ENCODE assay signal across 14 cellular contexts in genomic region chr1:101290119-101290921, GRCh38. TPM values are rescaled to one million over a fixed set of nuclear protein-coding genes. Genes with fewer than 3 reads are reported as not detected.
DNase-seq lines count a peak whose midpoint lies in the region; ATAC-seq and TF ChIP-seq lines count a peak whose summit lies in the region.
"Had no signal": no experiment of that assay in that cellular context is flagged by ENCODE, and none has a peak within 500 bp of the region (broad histone marks: within the 10 kb centered on the region; RNA-seq: fewer than 3 reads in every experiment).

No MANE protein-coding gene starts in this region.

- no peaks in the 10 kb centered on the region for H3K9me2 ChIP-seq in Karpas-422 (replicated peaks; ENCODE audit: insufficient read depth, low read length)

- H3K36me3 Mint-ChIP-seq in T-helper 1 cell treated with Interleukin-12 subunit alpha and Interleukin-12 subunit beta and Interleukin-4 antibody, amounts not matched to agents 30 μg/mL and 1 μg/mL, for 36 hours (ENCODE audit: low read depth): no peaks in the 10 kb centered on the region
- H3K36me3 Mint-ChIP-seq in activated T-helper 1 cell treated with anti-CD3 and anti-CD28 coated beads, Interleukin-12 subunit alpha, Interleukin-12 subunit beta, Interleukin-2, Interleukin-4 antibody, amounts not matched to agents 30 ng/mL and 10 ng/mL and 1 ng/mL, durations not matched to agents 14 hours and 24 hours and 36 hours (ENCODE audit: low read depth): no peaks in the 10 kb centered on the region
- H3K36me3 Mint-ChIP-seq in naive B cell (no peaks in the 10 kb centered on the region), CD14-positive monocyte (no peaks in the 10 kb centered on the region)

- ATAC-seq in naive B cell (ENCODE audit: low read depth in 2 of 2) (no peak), GM19328 (IDR thresholded peaks at IDR 0.05; ENCODE audit: unreplicated experiment) (no peak)

- H3K4me2 ChIP-seq in Karpas-422 (ENCODE audit: low read depth, low read length, poor library complexity, severe bottlenecking): peak overlapping the region; percentile 50

- no peaks in the 10 kb centered on the region for H3K9me3 Mint-ChIP-seq in T-helper 1 cell treated with Interleukin-12 subunit alpha and Interleukin-12 subunit beta and Interleukin-4 antibody, amounts not matched to agents 30 μg/mL and 1 μg/mL, for 36 hours
- H3K9me3 Mint-ChIP-seq in activated T-helper 1 cell treated with anti-CD3 and anti-CD28 coated beads, Interleukin-12 subunit alpha, Interleukin-12 subunit beta, Interleukin-2, Interleukin-4 antibody, amounts not matched to agents 30 ng/mL and 10 ng/mL and 1 ng/mL, durations not matched to agents 14 hours and 24 hours and 36 hours: no peaks in the 10 kb centered on the region
- H3K9me3 Mint-ChIP-seq in naive B cell (no peaks in the 10 kb centered on the region), CD14-positive monocyte (peaks cover 0 to 1% (median 0%) of the 10 kb centered on the region in 7 donors)

- H3K9me3 ChIP-seq in Karpas-422 (ENCODE audit: low read length) (no peaks in the 10 kb centered on the region), uterus (no peaks in the 10 kb centered on the region)
- H3K9me3 ChIP-seq: lower lobe of right lung, ovary had no signal

- H3K79me2 ChIP-seq in Karpas-422 (ENCODE audit: low read length): no peaks in the 10 kb centered on the region

- intact Hi-C loops in activated T-helper 1 cell treated with anti-CD3 and anti-CD28 coated beads, Interleukin-12 subunit alpha, Interleukin-12 subunit beta, Interleukin-2, Interleukin-4 antibody, amounts not matched to agents 30 ng/mL and 10 ng/mL and 1 ng/mL, durations not matched to agents 14 hours and 24 hours and 36 hours (cut with micrococcal nuclease): loop anchor here (5.0 to 10.0 kb wide), 4 partner anchors 162 to 1506 kb away; partner anchors contain the start of gene GPR88
- intact Hi-C loops in uterus (cut with DNase I; ENCODE audit: low total_unique reads): no loop called here
- intact Hi-C loops in CD14-positive monocyte (cut with micrococcal nuclease): loop anchor here in 1 of 2 donors (5.0 to 10.0 kb wide), 2 partner anchors 256 to 368 kb away; no protein-coding TSS in a partner anchor

- H3K4me3 ChIP-seq in Karpas-422 (ENCODE audit: low read length) (no peak overlapping the region), uterus (no peak overlapping the region)
- H3K4me3 ChIP-seq: cardiac muscle cell, lower lobe of right lung, ovary had no signal

- no peaks in the 10 kb centered on the region for H3K27me3 Mint-ChIP-seq in T-helper 1 cell treated with Interleukin-12 subunit alpha and Interleukin-12 subunit beta and Interleukin-4 antibody, amounts not matched to agents 30 μg/mL and 1 μg/mL, for 36 hours (ENCODE audit: low read depth)
- H3K27me3 Mint-ChIP-seq in activated T-helper 1 cell treated with anti-CD3 and anti-CD28 coated beads, Interleukin-12 subunit alpha, Interleukin-12 subunit beta, Interleukin-2, Interleukin-4 antibody, amounts not matched to agents 30 ng/mL and 10 ng/mL and 1 ng/mL, durations not matched to agents 14 hours and 24 hours and 36 hours (ENCODE audit: insufficient read depth): peaks cover 5% of the 10 kb centered on the region
- H3K27me3 Mint-ChIP-seq in naive B cell: no peaks in the 10 kb centered on the region
- peaks cover 0 to 2% (median 0%) of the 10 kb centered on the region in 3 donors for H3K27me3 Mint-ChIP-seq in CD14-positive monocyte (ENCODE audit: low read depth in 3 of 3)

- TF ChIP-seq POLR2A in uterus (IDR thresholded peaks at IDR 0.05): no peak

- no peak overlapping the region for H3K27ac Mint-ChIP-seq in T-helper 1 cell treated with Interleukin-12 subunit alpha and Interleukin-12 subunit beta and Interleukin-4 antibody, amounts not matched to agents 30 μg/mL and 1 μg/mL, for 36 hours
- H3K27ac Mint-ChIP-seq in activated T-helper 1 cell treated with anti-CD3 and anti-CD28 coated beads, Interleukin-12 subunit alpha, Interleukin-12 subunit beta, Interleukin-2, Interleukin-4 antibody, amounts not matched to agents 30 ng/mL and 10 ng/mL and 1 ng/mL, durations not matched to agents 14 hours and 24 hours and 36 hours: peak overlapping the region; percentile 67
- H3K27ac Mint-ChIP-seq in naive B cell (peak overlapping the region in 4 of 6 donors; percentile 16 to 90 (median 47)), CD14-positive monocyte (peak overlapping the region in 3 of 7 donors; percentile 23 to 85 (median 54))

- no peaks in the 10 kb centered on the region for H4K20me1 ChIP-seq in Karpas-422 (ENCODE audit: insufficient read depth, low read depth, low read length)

- H3K4me1 ChIP-seq in Karpas-422 (ENCODE audit: low read length) (peaks cover 32% of the 10 kb centered on the region), uterus (no peaks in the 10 kb centered on the region)

- no peaks in the 10 kb centered on the region for H3K36me3 ChIP-seq in Karpas-422 (ENCODE audit: insufficient read depth, low read length)
- H3K36me3 ChIP-seq in uterus: no peaks in the 10 kb centered on the region
- H3K36me3 ChIP-seq: cardiac muscle cell, lower lobe of right lung, ovary had no signal

- H3K27me3 ChIP-seq in Karpas-422 (ENCODE audit: low read length) (no peaks in the 10 kb centered on the region), uterus (no peaks in the 10 kb centered on the region)
- H3K27me3 ChIP-seq: cardiac muscle cell, ovary had no signal

- no peak overlapping the region for H3K27ac ChIP-seq in Karpas-422 (ENCODE audit: low read length)
- no peak overlapping the region for H3K27ac ChIP-seq in uterus
- H3K27ac ChIP-seq: cardiac muscle cell, lower lobe of right lung, ovary, RWPE1 had no signal

- TF ChIP-seq CTCF in uterus (IDR thresholded peaks at IDR 0.05) (no peak), CD14-positive monocyte (IDR thresholded peaks at IDR 0.05) (no peak)

- DNase-seq in T-helper 1 cell (no peak), Karpas-422 (no peak), naive B cell (no peak), uterus (no peak), CD14-positive monocyte (ENCODE audit: low spot score) (no peak)
- DNase-seq in activated T-helper 1 cell treated with anti-CD3 and anti-CD28 coated beads, Interleukin-12 subunit alpha, Interleukin-12 subunit beta, Interleukin-2, Interleukin-4 antibody, amounts not matched to agents 30 ng/mL and 10 ng/mL and 1 ng/mL, durations not matched to agents 14 hours and 24 hours and 36 hours (ENCODE audit: low spot score): no peak
- DNase-seq: EL, lower lobe of right lung, NCI-H226, ovary had no signal

- H3K4me3 Mint-ChIP-seq in T-helper 1 cell treated with Interleukin-12 subunit alpha and Interleukin-12 subunit beta and Interleukin-4 antibody, amounts not matched to agents 30 μg/mL and 1 μg/mL, for 36 hours: peak overlapping the region; percentile 35
- H3K4me3 Mint-ChIP-seq in activated T-helper 1 cell treated with anti-CD3 and anti-CD28 coated beads, Interleukin-12 subunit alpha, Interleukin-12 subunit beta, Interleukin-2, Interleukin-4 antibody, amounts not matched to agents 30 ng/mL and 10 ng/mL and 1 ng/mL, durations not matched to agents 14 hours and 24 hours and 36 hours: peak overlapping the region; percentile 53
- no peak overlapping the region for H3K4me3 Mint-ChIP-seq in naive B cell
- no peak overlapping the region for H3K4me3 Mint-ChIP-seq in CD14-positive monocyte

- H3K9ac ChIP-seq in Karpas-422 (ENCODE audit: low read length): no peak overlapping the region

- no peak overlapping the region for H2AFZ ChIP-seq in Karpas-422 (ENCODE audit: low read length)

- peaks cover 52% of the 10 kb centered on the region for H3K4me1 Mint-ChIP-seq in T-helper 1 cell treated with Interleukin-12 subunit alpha and Interleukin-12 subunit beta and Interleukin-4 antibody, amounts not matched to agents 30 μg/mL and 1 μg/mL, for 36 hours (ENCODE audit: low read depth)
- peaks cover 76% of the 10 kb centered on the region for H3K4me1 Mint-ChIP-seq in activated T-helper 1 cell treated with anti-CD3 and anti-CD28 coated beads, Interleukin-12 subunit alpha, Interleukin-12 subunit beta, Interleukin-2, Interleukin-4 antibody, amounts not matched to agents 30 ng/mL and 10 ng/mL and 1 ng/mL, durations not matched to agents 14 hours and 24 hours and 36 hours (ENCODE audit: low read depth)
- H3K4me1 Mint-ChIP-seq in naive B cell (peaks cover 38 to 54% (median 39%) of the 10 kb centered on the region in 3 donors), CD14-positive monocyte (peaks cover 34% of the 10 kb centered on the region)

RNA-seq across cellular contexts. Expression of gene S1PR1, which starts 53.5 kb away (rescaled TPM):
- total RNA-seq in Karpas-422 (2014; rRNA removed; shearing (Covaris generic); ENCODE audit: low replicate concordance): not detected in 2 replicates
- total RNA-seq in activated T-helper 1 cell treated with anti-CD3 and anti-CD28 coated beads, Interleukin-12 subunit alpha, Interleukin-12 subunit beta, Interleukin-2, Interleukin-4 antibody, amounts not matched to agents 30 ng/mL and 10 ng/mL and 1 ng/mL, durations not matched to agents 14 hours and 24 hours and 36 hours: 42.5 and 42.9 TPM in 2 replicates
- polyA plus RNA-seq in naive B cell (ENCODE audit: low read depth in 6 of 6) (100 to 1,000 TPM; 102 to 159 (median 133) TPM), CD14-positive monocyte (under 1 TPM; 0.43 to 0.64 TPM)
- 10 to 100 TPM; 25.6 to 97.9 (median 64.2) TPM for total RNA-seq in uterus

Comparison
In these comparisons a context has a peak if more than half of its experiments do, and no peak if none do; other contexts are left out.
1. H3K4me3 Mint-ChIP-seq: peak in T-helper 1 cell treated with Interleukin-12 subunit alpha and Interleukin-12 subunit beta and Interleukin-4 antibody, amounts not matched to agents 30 μg/mL and 1 μg/mL, for 36 hours (single experiment) and activated T-helper 1 cell treated with anti-CD3 and anti-CD28 coated beads, Interleukin-12 subunit alpha, Interleukin-12 subunit beta, Interleukin-2, Interleukin-4 antibody, amounts not matched to agents 30 ng/mL and 10 ng/mL and 1 ng/mL, durations not matched to agents 14 hours and 24 hours and 36 hours (single experiment); none in naive B cell (0 of 8) and CD14-positive monocyte (0 of 2).
2. RNA of gene S1PR1, which starts 53.5 kb away (total RNA-seq): 25.6 to 97.9 TPM in uterus and 42.5 to 42.9 TPM in activated T-helper 1 cell treated with anti-CD3 and anti-CD28 coated beads, Interleukin-12 subunit alpha, Interleukin-12 subunit beta, Interleukin-2, Interleukin-4 antibody, amounts not matched to agents 30 ng/mL and 10 ng/mL and 1 ng/mL, durations not matched to agents 14 hours and 24 hours and 36 hours; not detected in Karpas-422; every median in the first group is over 10 times any median in the second.